ENCODE assay signal across 1 cellular context in the genomic region with DNA sequence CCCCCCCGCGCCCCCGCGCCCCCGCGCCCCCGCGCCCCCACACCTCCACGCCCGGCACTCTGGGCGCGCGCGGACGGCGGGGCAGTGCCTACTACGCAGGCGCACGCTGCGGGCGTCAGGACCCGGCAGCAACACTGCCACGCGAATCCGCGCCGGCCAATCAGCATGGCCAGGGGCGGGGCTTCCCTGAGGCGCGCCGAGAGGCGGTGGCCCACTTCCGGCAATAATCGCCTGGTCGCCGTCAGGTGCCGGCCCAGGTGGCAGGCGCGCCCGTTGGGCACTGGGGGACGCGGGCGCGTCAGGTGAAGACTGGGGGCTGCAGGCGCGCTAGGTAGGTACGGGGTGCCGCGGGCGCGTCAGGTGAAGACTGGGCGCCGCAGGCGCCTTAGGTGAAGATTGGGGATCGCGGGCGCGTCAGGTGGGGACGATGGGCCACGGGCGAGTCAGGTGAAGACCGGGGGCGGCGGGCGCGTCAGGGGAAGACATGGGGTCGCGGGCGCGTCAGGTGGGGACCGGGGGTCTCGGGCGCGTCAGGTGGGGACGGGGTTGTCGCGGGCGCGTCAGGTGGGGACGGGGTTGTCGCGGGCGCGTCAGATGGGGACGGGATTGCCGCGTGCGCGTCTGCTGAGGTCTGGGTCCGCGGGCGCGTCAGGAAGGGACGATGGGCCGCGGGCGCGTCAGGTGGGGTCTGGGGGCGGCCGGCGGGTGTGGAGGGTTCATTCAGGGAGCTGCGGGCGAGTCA.
TF ChIP-seq lines count a peak whose summit lies in the region.

No MANE protein-coding gene starts in this region.

TF ChIP-seq in HepG2, 621 proteins besides CTCF, POLR2A, EP300 and RAD21 (continued from another document and continues in another):
- TF ChIP-seq, protein P1, sequence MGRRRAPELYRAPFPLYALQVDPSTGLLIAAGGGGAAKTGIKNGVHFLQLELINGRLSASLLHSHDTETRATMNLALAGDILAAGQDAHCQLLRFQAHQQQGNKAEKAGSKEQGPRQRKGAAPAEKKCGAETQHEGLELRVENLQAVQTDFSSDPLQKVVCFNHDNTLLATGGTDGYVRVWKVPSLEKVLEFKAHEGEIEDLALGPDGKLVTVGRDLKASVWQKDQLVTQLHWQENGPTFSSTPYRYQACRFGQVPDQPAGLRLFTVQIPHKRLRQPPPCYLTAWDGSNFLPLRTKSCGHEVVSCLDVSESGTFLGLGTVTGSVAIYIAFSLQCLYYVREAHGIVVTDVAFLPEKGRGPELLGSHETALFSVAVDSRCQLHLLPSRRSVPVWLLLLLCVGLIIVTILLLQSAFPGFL (CRISPR knock-in tag; IDR thresholded peaks at IDR 0.05), result no peak
- TF ChIP-seq MEIS2 (CRISPR knock-in tag; IDR thresholded peaks at IDR 0.05) (peak; percentile 66; the same call in 1 of the 2 replicates), GATA4 (IDR thresholded peaks at IDR 0.05; ENCODE audit: borderline replicate concordance, low read depth) (no peak), ZNF296 (CRISPR knock-in tag; conservative IDR thresholded peaks at IDR 0.05) (no peak), ZNF660 (CRISPR knock-in tag; IDR thresholded peaks at IDR 0.05; ENCODE audit: borderline replicate concordance, low read depth) (no peak), RBM39 (IDR thresholded peaks at IDR 0.05; ENCODE audit: low read depth, low read length, poor library complexity, severe bottlenecking) (peak; percentile 7), KDM5B (CRISPR knock-in tag; IDR thresholded peaks at IDR 0.05; ENCODE audit: borderline replicate concordance) (no peak; the same call in 1 of the 2 replicates), ZNF652 (CRISPR knock-in tag; IDR thresholded peaks at IDR 0.05; ENCODE audit: borderline replicate concordance, low read depth) (no peak), ZNF83 (CRISPR knock-in tag; IDR thresholded peaks at IDR 0.05; ENCODE audit: borderline replicate concordance) (0 out of 2 replicates have a peak, but pooled peaks have one; percentile 38), NR2F2 (IDR thresholded peaks at IDR 0.05; ENCODE audit: borderline replicate concordance, low read depth) (no peak), REL (CRISPR knock-in tag; conservative IDR thresholded peaks at IDR 0.05) (peak; percentile 64; the same call in 1 of the 2 replicates), ZFX (CRISPR knock-in tag; IDR thresholded peaks at IDR 0.05; ENCODE audit: low read depth) (peak; percentile 79), PCBP1 (IDR thresholded peaks at IDR 0.05; ENCODE audit: borderline replicate concordance, low read depth, low read length) (peak; percentile 31; the same call in 1 of the 2 replicates), ZNF772 (CRISPR knock-in tag; IDR thresholded peaks at IDR 0.05) (peak; percentile 89), RFXAP (CRISPR knock-in tag; IDR thresholded peaks at IDR 0.05; ENCODE audit: borderline replicate concordance) (peak; percentile 50; the same call in 1 of the 2 replicates), POGZ (CRISPR knock-in tag; IDR thresholded peaks at IDR 0.05) (peak; percentile 43; the same call in 1 of the 2 replicates), RBFOX2 (IDR thresholded peaks at IDR 0.05; ENCODE audit: low read depth, low read length) (peak; percentile 94), TP53 (CRISPR knock-in tag; conservative IDR thresholded peaks at IDR 0.05) (no peak)
- TF ChIP-seq, protein P2, sequence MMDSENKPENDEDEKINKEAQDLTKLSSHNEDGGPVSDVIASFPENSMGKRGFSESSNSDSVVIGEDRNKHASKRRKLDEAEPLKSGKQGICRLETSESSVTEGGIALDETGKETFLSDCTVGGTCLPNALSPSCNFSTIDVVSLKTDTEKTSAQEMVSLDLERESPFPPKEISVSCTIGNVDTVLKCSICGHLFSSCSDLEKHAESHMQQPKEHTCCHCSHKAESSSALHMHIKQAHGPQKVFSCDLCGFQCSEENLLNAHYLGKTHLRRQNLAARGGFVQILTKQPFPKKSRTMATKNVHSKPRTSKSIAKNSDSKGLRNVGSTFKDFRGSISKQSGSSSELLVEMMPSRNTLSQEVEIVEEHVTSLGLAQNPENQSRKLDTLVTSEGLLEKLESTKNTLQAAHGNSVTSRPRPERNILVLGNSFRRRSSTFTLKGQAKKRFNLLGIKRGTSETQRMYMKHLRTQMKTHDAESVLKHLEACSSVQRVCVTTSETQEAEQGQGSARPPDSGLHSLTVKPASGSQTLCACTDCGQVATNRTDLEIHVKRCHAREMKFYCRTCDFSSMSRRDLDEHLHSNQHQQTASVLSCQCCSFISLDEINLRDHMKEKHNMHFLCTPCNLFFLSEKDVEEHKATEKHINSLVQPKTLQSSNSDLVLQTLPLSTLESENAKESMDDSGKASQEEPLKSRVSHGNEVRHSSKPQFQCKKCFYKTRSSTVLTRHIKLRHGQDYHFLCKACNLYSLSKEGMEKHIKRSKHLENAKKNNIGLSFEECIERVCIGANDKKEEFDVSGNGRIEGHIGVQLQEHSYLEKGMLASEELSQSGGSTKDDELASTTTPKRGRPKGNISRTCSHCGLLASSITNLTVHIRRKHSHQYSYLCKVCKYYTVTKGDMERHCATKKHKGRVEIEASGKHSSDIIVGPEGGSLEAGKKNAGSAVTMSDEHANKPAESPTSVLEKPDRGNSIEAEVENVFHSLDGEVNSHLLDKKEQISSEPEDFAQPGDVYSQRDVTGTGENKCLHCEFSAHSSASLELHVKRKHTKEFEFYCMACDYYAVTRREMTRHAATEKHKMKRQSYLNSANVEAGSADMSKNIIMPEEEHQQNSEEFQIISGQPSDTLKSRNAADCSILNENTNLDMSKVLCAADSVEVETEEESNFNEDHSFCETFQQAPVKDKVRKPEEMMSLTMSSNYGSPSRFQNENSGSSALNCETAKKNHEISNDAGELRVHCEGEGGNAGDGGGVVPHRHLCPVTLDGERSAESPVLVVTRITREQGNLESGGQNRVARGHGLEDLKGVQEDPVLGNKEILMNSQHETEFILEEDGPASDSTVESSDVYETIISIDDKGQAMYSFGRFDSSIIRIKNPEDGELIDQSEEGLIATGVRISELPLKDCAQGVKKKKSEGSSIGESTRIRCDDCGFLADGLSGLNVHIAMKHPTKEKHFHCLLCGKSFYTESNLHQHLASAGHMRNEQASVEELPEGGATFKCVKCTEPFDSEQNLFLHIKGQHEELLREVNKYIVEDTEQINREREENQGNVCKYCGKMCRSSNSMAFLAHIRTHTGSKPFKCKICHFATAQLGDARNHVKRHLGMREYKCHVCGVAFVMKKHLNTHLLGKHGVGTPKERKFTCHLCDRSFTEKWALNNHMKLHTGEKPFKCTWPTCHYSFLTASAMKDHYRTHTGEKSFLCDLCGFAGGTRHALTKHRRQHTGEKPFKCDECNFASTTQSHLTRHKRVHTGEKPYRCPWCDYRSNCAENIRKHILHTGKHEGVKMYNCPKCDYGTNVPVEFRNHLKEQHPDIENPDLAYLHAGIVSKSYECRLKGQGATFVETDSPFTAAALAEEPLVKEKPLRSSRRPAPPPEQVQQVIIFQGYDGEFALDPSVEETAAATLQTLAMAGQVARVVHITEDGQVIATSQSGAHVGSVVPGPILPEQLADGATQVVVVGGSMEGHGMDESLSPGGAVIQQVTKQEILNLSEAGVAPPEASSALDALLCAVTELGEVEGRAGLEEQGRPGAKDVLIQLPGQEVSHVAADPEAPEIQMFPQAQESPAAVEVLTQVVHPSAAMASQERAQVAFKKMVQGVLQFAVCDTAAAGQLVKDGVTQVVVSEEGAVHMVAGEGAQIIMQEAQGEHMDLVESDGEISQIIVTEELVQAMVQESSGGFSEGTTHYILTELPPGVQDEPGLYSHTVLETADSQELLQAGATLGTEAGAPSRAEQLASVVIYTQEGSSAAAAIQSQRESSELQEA (CRISPR knock-in tag; IDR thresholded peaks at IDR 0.05; ENCODE audit: not compliant biosample characterization), result peak; percentile 93
- TF ChIP-seq, protein P3, sequence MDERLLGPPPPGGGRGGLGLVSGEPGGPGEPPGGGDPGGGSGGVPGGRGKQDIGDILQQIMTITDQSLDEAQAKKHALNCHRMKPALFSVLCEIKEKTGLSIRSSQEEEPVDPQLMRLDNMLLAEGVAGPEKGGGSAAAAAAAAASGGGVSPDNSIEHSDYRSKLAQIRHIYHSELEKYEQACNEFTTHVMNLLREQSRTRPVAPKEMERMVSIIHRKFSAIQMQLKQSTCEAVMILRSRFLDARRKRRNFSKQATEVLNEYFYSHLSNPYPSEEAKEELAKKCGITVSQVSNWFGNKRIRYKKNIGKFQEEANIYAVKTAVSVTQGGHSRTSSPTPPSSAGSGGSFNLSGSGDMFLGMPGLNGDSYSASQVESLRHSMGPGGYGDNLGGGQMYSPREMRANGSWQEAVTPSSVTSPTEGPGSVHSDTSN (CRISPR knock-in tag; IDR thresholded peaks at IDR 0.05), result no peak
- TF ChIP-seq, protein P4, sequence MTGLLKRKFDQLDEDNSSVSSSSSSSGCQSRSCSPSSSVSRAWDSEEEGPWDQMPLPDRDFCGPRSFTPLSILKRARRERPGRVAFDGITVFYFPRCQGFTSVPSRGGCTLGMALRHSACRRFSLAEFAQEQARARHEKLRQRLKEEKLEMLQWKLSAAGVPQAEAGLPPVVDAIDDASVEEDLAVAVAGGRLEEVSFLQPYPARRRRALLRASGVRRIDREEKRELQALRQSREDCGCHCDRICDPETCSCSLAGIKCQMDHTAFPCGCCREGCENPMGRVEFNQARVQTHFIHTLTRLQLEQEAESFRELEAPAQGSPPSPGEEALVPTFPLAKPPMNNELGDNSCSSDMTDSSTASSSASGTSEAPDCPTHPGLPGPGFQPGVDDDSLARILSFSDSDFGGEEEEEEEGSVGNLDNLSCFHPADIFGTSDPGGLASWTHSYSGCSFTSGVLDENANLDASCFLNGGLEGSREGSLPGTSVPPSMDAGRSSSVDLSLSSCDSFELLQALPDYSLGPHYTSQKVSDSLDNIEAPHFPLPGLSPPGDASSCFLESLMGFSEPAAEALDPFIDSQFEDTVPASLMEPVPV (CRISPR knock-in tag; IDR thresholded peaks at IDR 0.05), result peak; percentile 40; the same call in 1 of the 2 replicates
- TF ChIP-seq, protein P5, sequence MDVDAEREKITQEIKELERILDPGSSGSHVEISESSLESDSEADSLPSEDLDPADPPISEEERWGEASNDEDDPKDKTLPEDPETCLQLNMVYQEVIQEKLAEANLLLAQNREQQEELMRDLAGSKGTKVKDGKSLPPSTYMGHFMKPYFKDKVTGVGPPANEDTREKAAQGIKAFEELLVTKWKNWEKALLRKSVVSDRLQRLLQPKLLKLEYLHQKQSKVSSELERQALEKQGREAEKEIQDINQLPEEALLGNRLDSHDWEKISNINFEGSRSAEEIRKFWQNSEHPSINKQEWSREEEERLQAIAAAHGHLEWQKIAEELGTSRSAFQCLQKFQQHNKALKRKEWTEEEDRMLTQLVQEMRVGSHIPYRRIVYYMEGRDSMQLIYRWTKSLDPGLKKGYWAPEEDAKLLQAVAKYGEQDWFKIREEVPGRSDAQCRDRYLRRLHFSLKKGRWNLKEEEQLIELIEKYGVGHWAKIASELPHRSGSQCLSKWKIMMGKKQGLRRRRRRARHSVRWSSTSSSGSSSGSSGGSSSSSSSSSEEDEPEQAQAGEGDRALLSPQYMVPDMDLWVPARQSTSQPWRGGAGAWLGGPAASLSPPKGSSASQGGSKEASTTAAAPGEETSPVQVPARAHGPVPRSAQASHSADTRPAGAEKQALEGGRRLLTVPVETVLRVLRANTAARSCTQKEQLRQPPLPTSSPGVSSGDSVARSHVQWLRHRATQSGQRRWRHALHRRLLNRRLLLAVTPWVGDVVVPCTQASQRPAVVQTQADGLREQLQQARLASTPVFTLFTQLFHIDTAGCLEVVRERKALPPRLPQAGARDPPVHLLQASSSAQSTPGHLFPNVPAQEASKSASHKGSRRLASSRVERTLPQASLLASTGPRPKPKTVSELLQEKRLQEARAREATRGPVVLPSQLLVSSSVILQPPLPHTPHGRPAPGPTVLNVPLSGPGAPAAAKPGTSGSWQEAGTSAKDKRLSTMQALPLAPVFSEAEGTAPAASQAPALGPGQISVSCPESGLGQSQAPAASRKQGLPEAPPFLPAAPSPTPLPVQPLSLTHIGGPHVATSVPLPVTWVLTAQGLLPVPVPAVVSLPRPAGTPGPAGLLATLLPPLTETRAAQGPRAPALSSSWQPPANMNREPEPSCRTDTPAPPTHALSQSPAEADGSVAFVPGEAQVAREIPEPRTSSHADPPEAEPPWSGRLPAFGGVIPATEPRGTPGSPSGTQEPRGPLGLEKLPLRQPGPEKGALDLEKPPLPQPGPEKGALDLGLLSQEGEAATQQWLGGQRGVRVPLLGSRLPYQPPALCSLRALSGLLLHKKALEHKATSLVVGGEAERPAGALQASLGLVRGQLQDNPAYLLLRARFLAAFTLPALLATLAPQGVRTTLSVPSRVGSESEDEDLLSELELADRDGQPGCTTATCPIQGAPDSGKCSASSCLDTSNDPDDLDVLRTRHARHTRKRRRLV (CRISPR knock-in tag; IDR thresholded peaks at IDR 0.05), result peak; percentile 33; the same call in 1 of the 2 replicates
- TF ChIP-seq, protein P6, sequence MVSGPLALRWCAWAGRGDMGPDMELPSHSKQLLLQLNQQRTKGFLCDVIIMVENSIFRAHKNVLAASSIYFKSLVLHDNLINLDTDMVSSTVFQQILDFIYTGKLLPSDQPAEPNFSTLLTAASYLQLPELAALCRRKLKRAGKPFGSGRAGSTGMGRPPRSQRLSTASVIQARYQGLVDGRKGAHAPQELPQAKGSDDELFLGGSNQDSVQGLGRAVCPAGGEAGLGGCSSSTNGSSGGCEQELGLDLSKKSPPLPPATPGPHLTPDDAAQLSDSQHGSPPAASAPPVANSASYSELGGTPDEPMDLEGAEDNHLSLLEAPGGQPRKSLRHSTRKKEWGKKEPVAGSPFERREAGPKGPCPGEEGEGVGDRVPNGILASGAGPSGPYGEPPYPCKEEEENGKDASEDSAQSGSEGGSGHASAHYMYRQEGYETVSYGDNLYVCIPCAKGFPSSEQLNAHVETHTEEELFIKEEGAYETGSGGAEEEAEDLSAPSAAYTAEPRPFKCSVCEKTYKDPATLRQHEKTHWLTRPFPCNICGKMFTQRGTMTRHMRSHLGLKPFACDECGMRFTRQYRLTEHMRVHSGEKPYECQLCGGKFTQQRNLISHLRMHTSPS (CRISPR knock-in tag; IDR thresholded peaks at IDR 0.05; ENCODE audit: low read depth), result peak; percentile 16; the same call in 1 of the 2 replicates
- TF ChIP-seq, protein P7, sequence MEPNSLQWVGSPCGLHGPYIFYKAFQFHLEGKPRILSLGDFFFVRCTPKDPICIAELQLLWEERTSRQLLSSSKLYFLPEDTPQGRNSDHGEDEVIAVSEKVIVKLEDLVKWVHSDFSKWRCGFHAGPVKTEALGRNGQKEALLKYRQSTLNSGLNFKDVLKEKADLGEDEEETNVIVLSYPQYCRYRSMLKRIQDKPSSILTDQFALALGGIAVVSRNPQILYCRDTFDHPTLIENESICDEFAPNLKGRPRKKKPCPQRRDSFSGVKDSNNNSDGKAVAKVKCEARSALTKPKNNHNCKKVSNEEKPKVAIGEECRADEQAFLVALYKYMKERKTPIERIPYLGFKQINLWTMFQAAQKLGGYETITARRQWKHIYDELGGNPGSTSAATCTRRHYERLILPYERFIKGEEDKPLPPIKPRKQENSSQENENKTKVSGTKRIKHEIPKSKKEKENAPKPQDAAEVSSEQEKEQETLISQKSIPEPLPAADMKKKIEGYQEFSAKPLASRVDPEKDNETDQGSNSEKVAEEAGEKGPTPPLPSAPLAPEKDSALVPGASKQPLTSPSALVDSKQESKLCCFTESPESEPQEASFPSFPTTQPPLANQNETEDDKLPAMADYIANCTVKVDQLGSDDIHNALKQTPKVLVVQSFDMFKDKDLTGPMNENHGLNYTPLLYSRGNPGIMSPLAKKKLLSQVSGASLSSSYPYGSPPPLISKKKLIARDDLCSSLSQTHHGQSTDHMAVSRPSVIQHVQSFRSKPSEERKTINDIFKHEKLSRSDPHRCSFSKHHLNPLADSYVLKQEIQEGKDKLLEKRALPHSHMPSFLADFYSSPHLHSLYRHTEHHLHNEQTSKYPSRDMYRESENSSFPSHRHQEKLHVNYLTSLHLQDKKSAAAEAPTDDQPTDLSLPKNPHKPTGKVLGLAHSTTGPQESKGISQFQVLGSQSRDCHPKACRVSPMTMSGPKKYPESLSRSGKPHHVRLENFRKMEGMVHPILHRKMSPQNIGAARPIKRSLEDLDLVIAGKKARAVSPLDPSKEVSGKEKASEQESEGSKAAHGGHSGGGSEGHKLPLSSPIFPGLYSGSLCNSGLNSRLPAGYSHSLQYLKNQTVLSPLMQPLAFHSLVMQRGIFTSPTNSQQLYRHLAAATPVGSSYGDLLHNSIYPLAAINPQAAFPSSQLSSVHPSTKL (CRISPR knock-in tag; IDR thresholded peaks at IDR 0.05), result peak; percentile 25; the same call in 1 of the 2 replicates
